ENCODE assay signal across 1 cellular context in genomic region chr14:70257526-70257925, GRCh38.
TF ChIP-seq lines count a peak whose summit lies in the region.

No MANE protein-coding gene starts in this region.

TF ChIP-seq in liver, 16 proteins besides CTCF, POLR2A, EP300 and RAD21 (continued from another document):
- no peak for TF ChIP-seq REST (IDR thresholded peaks at IDR 0.05)
- no peak for TF ChIP-seq TAF1 (conservative IDR thresholded peaks at IDR 0.05)
